In genomic region chr10:63672491-63672890, GRCh38 we compare ENCODE assay signal across 20 cellular contexts.
A peak's percentile ranks its signal among the peaks of the same experiment; 100 is the strongest.
DNase-seq lines count a peak whose midpoint lies in the region; ATAC-seq and TF ChIP-seq lines count a peak whose summit lies in the region.
"Had no signal": no experiment of that assay in that cellular context is flagged by ENCODE, and none has a peak within 500 bp of the region (broad histone marks: within the 10 kb centered on the region; RNA-seq: fewer than 3 reads in every experiment).

No MANE protein-coding gene starts in this region.

- TF ChIP-seq CTCF in endothelial cell (IDR thresholded peaks at IDR 0.05; ENCODE audit: unreplicated experiment), result no peak
- no peak for TF ChIP-seq CTCF in psoas muscle (IDR thresholded peaks at IDR 0.05)
- TF ChIP-seq CTCF in type B pancreatic cell (conservative IDR thresholded peaks at IDR 0.05), result no peak

- H3K4me3 ChIP-seq in HUES6 (ENCODE audit: low read depth, low read length) (no peak overlapping the region), psoas muscle (no peak overlapping the region)
- H3K4me3 ChIP-seq: ascending aorta had no signal

- peaks cover 4% of the 10 kb centered on the region for H3K27me3 Mint-ChIP-seq in endothelial cell (ENCODE audit: unreplicated experiment)
- H3K27me3 Mint-ChIP-seq in type B pancreatic cell, result peaks cover 3% of the 10 kb centered on the region

- WGBS in psoas muscle, 3 donors, result 80 to 91% (median 88%) methylated on average over 3 of the region's 3 CpGs

- H3K36me3 Mint-ChIP-seq in endothelial cell (ENCODE audit: low read depth, unreplicated experiment) (no peaks in the 10 kb centered on the region), type B pancreatic cell (no peaks in the 10 kb centered on the region)
- H3K36me3 Mint-ChIP-seq: stimulated activated memory B cell treated with anti-CD40 and anti-IgM and Interleukin-4, amounts not matched to agents 10 μg/mL and 1 μg/mL and 100 μg/mL, for 72 hours had no signal

- peak; percentile 11 for DNase-seq in DMS153 (lab: John Stamatoyannopoulos, UW)
- DNase-seq in endothelial cell (ENCODE audit: low spot score), result no peak
- DNase-seq in psoas muscle, result no peak
- DNase-seq in type B pancreatic cell (ENCODE audit: extremely low spot score, unreplicated experiment), result no peak
- DNase-seq: activated CD4-positive, alpha-beta T cell treated with anti-CD3 and anti-CD28 coated beads, Interleukin-2, amount 50 U/mL, for 4 hours; activated naive CD4-positive, alpha-beta T cell treated with anti-CD3 and anti-CD28 coated beads for 36 hours; EL; left colon; NCI-H1092; NCI-H524 treated with DMSO at 0.1 percent for 48 hours; retina; SIG-M5; T-helper 17 cell; WERI-Rb-1 had no signal

- H3K9me3 Mint-ChIP-seq in endothelial cell (ENCODE audit: unreplicated experiment) (no peaks in the 10 kb centered on the region), type B pancreatic cell (no peaks in the 10 kb centered on the region)
- H3K9me3 Mint-ChIP-seq: activated naive CD4-positive, alpha-beta T cell treated with anti-CD3 and anti-CD28 coated beads for 36 hours; stimulated activated memory B cell treated with anti-CD40 and anti-IgM and Interleukin-4, amounts not matched to agents 10 μg/mL and 1 μg/mL and 100 μg/mL, for 72 hours had no signal

- ATAC-seq in psoas muscle, result no peak
- no peak for ATAC-seq in GM18498 (IDR thresholded peaks at IDR 0.05; ENCODE audit: unreplicated experiment)
- no peak for ATAC-seq in HG03520 (IDR thresholded peaks at IDR 0.05; ENCODE audit: unreplicated experiment)
- ATAC-seq: left colon; stimulated activated memory B cell treated with anti-CD40 and anti-IgM and Interleukin-4, amounts not matched to agents 10 μg/mL and 1 μg/mL and 100 μg/mL, for 72 hours; T-helper 17 cell had no signal

- H3K27ac ChIP-seq in HUES6 (ENCODE audit: low read depth, low read length) (0 out of 2 replicates have a peak overlapping the region, but pooled peaks have one; percentile 66), psoas muscle (peak overlapping the region; percentile 12)
- H3K27ac ChIP-seq: ascending aorta, KMS-11, WERI-Rb-1 had no signal

- H3K27me3 ChIP-seq in HUES6 (ENCODE audit: control insufficient read depth, insufficient read depth, low read length) (no peaks in the 10 kb centered on the region), psoas muscle (ENCODE audit: insufficient read depth in 3 of 3, low read length in 2 of 3) (no peaks in the 10 kb centered on the region)
- H3K27me3 ChIP-seq: ascending aorta had no signal

- H3K4me1 ChIP-seq in HUES6 (ENCODE audit: control insufficient read depth, insufficient read depth, low read length), result peaks cover 35% of the 10 kb centered on the region
- H3K4me1 ChIP-seq in psoas muscle, result peaks cover 16% of the 10 kb centered on the region
- H3K4me1 ChIP-seq: ascending aorta had no signal

- intact Hi-C loops in psoas muscle (cut with DNase I), result no loop called here

- no peak overlapping the region for H3K4me3 Mint-ChIP-seq in endothelial cell (ENCODE audit: unreplicated experiment)
- H3K4me3 Mint-ChIP-seq in type B pancreatic cell, result no peak overlapping the region
- H3K4me3 Mint-ChIP-seq: activated naive CD4-positive, alpha-beta T cell treated with anti-CD3 and anti-CD28 coated beads for 36 hours; stimulated activated memory B cell treated with anti-CD40 and anti-IgM and Interleukin-4, amounts not matched to agents 10 μg/mL and 1 μg/mL and 100 μg/mL, for 72 hours; T-helper 17 cell had no signal

- H3K4me1 Mint-ChIP-seq in endothelial cell (ENCODE audit: unreplicated experiment) (peaks cover 31% of the 10 kb centered on the region), type B pancreatic cell (ENCODE audit: unreplicated experiment) (peaks cover 25% of the 10 kb centered on the region)

- H3K27ac Mint-ChIP-seq in endothelial cell (ENCODE audit: unreplicated experiment) (peak overlapping the region; percentile 85), type B pancreatic cell (no peak overlapping the region)
- H3K27ac Mint-ChIP-seq: activated naive CD4-positive, alpha-beta T cell treated with anti-CD3 and anti-CD28 coated beads for 36 hours; stimulated activated memory B cell treated with anti-CD40 and anti-IgM and Interleukin-4, amounts not matched to agents 10 μg/mL and 1 μg/mL and 100 μg/mL, for 72 hours; T-helper 17 cell had no signal

- no peaks in the 10 kb centered on the region for H3K36me3 ChIP-seq in HUES6 (ENCODE audit: control insufficient read depth, insufficient read depth, low read length)
- H3K36me3 ChIP-seq in psoas muscle (ENCODE audit: insufficient read depth in 1 of 2, low read depth in 1 of 2), result no peaks in the 10 kb centered on the region
- H3K36me3 ChIP-seq: ascending aorta, WERI-Rb-1 had no signal

- no peak overlapping the region for H3K9ac ChIP-seq in HUES6 (ENCODE audit: low read length)
- H3K9ac ChIP-seq: KMS-11 had no signal

- H3K9me3 ChIP-seq in HUES6 (ENCODE audit: control insufficient read depth, insufficient read depth, low read depth, low read length) (no peaks in the 10 kb centered on the region), psoas muscle (no peaks in the 10 kb centered on the region)
- H3K9me3 ChIP-seq: ascending aorta had no signal
